11 cellular contexts compared by ENCODE assay signal in genomic region chr16:68406458-68407041, GRCh38. TPM values are rescaled to one million over a fixed set of nuclear protein-coding genes. Genes with fewer than 3 reads are reported as not detected.
DNase-seq lines count a peak whose midpoint lies in the region; ATAC-seq and TF ChIP-seq lines count a peak whose summit lies in the region.
"Had no signal": no experiment of that assay in that cellular context is flagged by ENCODE, and none has a peak within 500 bp of the region (broad histone marks: within the 10 kb centered on the region; RNA-seq: fewer than 3 reads in every experiment).

No MANE protein-coding gene starts in this region.

- H4K20me1 ChIP-seq in neural progenitor cell (ENCODE audit: low read depth): no peaks in the 10 kb centered on the region

- no peaks in the 10 kb centered on the region for H3K79me2 ChIP-seq in neural progenitor cell (ENCODE audit: low read depth)

- H3K36me3 ChIP-seq in BJ (ENCODE audit: control insufficient read depth, insufficient read depth, low read length) (no peaks in the 10 kb centered on the region), neural progenitor cell (no peaks in the 10 kb centered on the region)
- H3K36me3 ChIP-seq: cardiac muscle cell had no signal

- no peak overlapping the region for H3K4me3 ChIP-seq in BJ (ENCODE audit: low read depth, low read length)
- H3K4me3 ChIP-seq in neural progenitor cell: no peak overlapping the region
- H3K4me3 ChIP-seq: cardiac muscle cell had no signal

- no peaks in the 10 kb centered on the region for H3F3A ChIP-seq in neural progenitor cell (ENCODE audit: low read depth)

- H3K4me1 ChIP-seq in neural progenitor cell: peaks cover 23% of the 10 kb centered on the region

- no peak overlapping the region for H3K4me3 Mint-ChIP-seq in neural progenitor cell

- H3K27ac ChIP-seq in neural progenitor cell: no peak overlapping the region
- H3K27ac ChIP-seq: cardiac muscle cell had no signal

- H3K9me3 Mint-ChIP-seq in neural progenitor cell: no peaks in the 10 kb centered on the region

- H3K27ac Mint-ChIP-seq in neural progenitor cell: peak overlapping the region; percentile 17

- peaks cover 5% of the 10 kb centered on the region for H3K27me3 Mint-ChIP-seq in neural progenitor cell (ENCODE audit: insufficient read depth, low read depth)

- peak overlapping the region; percentile 69 for H2AFZ ChIP-seq in neural progenitor cell (replicated peaks)

- no peak overlapping the region for H3K9ac ChIP-seq in neural progenitor cell

- CTCF ChIA-PET in BJ (lab: Yijun Ruan, JAX): interaction anchor here (0.9 to 5.2 kb wide), 5 partner anchors 9 to 121 kb away, joined by 3 to 29 read pairs (median 3); no protein-coding TSS in a partner anchor

- H3K27me3 ChIP-seq in BJ (ENCODE audit: control insufficient read depth, insufficient read depth, low read length) (no peaks in the 10 kb centered on the region), neural progenitor cell (no peaks in the 10 kb centered on the region)
- H3K27me3 ChIP-seq: cardiac muscle cell had no signal

- H3K9me3 ChIP-seq in neural progenitor cell (ENCODE audit: low read depth): no peaks in the 10 kb centered on the region

- no peaks in the 10 kb centered on the region for H3K36me3 Mint-ChIP-seq in neural progenitor cell

- H3K4me2 ChIP-seq in neural progenitor cell: peak overlapping the region; percentile 14

- ATAC-seq in GM18858 (IDR thresholded peaks at IDR 0.05; ENCODE audit: unreplicated experiment) (no peak), GM18873 (IDR thresholded peaks at IDR 0.05; ENCODE audit: low FRiP score, unreplicated experiment) (no peak), GM21381 (IDR thresholded peaks at IDR 0.05; ENCODE audit: unreplicated experiment) (no peak), GM18511 (IDR thresholded peaks at IDR 0.05; ENCODE audit: unreplicated experiment) (no peak)

- TF ChIP-seq CTCF in BJ (IDR thresholded peaks at IDR 0.05; ENCODE audit: insufficient read depth, low read depth, low read length) (no peak), neural progenitor cell (IDR thresholded peaks at IDR 0.05) (no peak)

- peak; percentile 65 for DNase-seq in BJ (ENCODE audit: low read depth)
- peak; percentile 54 to 87 for DNase-seq in NCI-H2081 (lab: John Stamatoyannopoulos, UW)
- DNase-seq in dedifferentiated amniotic fluid mesenchymal stem cell (ENCODE audit: extremely low spot score): peak; percentile 33
- DNase-seq in neural progenitor cell (ENCODE audit: low spot score): no peak
- DNase-seq: activated CD4-positive, alpha-beta T cell treated with anti-CD3 and anti-CD28 coated beads for 48 hours; NK-92 treated with Interleukin-12 subunit alpha and Interleukin-12 subunit beta, amount 100 ng/mL, for 24 hours had no signal

- POLR2A ChIA-PET in BJ (lab: Charles Lee): interaction anchor here (0.6 kb wide), 2 partner anchors 60 to 104 kb away, joined by 3 to 4 read pairs; no protein-coding TSS in a partner anchor

- peaks cover 39% of the 10 kb centered on the region for H3K4me1 Mint-ChIP-seq in neural progenitor cell

RNA-seq across cellular contexts. Expression of gene SMPD3, which starts 41.8 kb away (rescaled TPM):
- polyA plus RNA-seq in BJ (2011; rRNA removed): 0.07 and 0.27 TPM in 2 replicates
- 0.15 TPM in 1 of 2 replicates, not detected in the other for polyA minus RNA-seq in BJ (2011; rRNA and poly(A)+ RNA removed)
- 1.4 TPM in 1 of 2 replicates, not detected in the other for total RNA-seq in neural progenitor cell (ENCODE audit: low replicate concordance)
